Comparison of ENCODE assay signal across 17 cellular contexts in genomic region chr17:17385502-17385901, GRCh38.
DNase-seq lines count a peak whose midpoint lies in the region; ATAC-seq and TF ChIP-seq lines count a peak whose summit lies in the region.
"Had no signal": no experiment of that assay in that cellular context is flagged by ENCODE, and none has a peak within 500 bp of the region (broad histone marks: within the 10 kb centered on the region; RNA-seq: fewer than 3 reads in every experiment).

No MANE protein-coding gene starts in this region.

- no peak overlapping the region for H2BK120ac ChIP-seq in neuronal stem cell (ENCODE audit: low read depth, low read length)

- no peak overlapping the region for H2AK5ac ChIP-seq in neuronal stem cell (ENCODE audit: low read depth, low read length)

- no peak overlapping the region for H3K14ac ChIP-seq in neuronal stem cell (ENCODE audit: low read length)

- peak overlapping the region; percentile 49 for H2AFZ ChIP-seq in neuronal stem cell (ENCODE audit: low read length)

- no peak overlapping the region for H3K4me3 ChIP-seq in heart left ventricle
- no peak overlapping the region for H3K4me3 ChIP-seq in neuronal stem cell (ENCODE audit: low read length in 2 of 2)
- H3K4me3 ChIP-seq: esophagus muscularis mucosa, smooth muscle cell had no signal

- no peak for TF ChIP-seq CTCF in heart left ventricle (IDR thresholded peaks at IDR 0.05)

- no peak overlapping the region for H2BK12ac ChIP-seq in neuronal stem cell (ENCODE audit: low read length)

- H2BK5ac ChIP-seq in neuronal stem cell (ENCODE audit: low read length), result no peak overlapping the region

- H3K4me2 ChIP-seq in neuronal stem cell (ENCODE audit: insufficient read depth, low read length, poor library complexity, severe bottlenecking), result no peak overlapping the region
- H3K4me2 ChIP-seq: smooth muscle cell had no signal

- peak overlapping the region; percentile 35 for H2BK15ac ChIP-seq in neuronal stem cell (ENCODE audit: low read length)

- no peak overlapping the region for H3K9ac ChIP-seq in neuronal stem cell (ENCODE audit: low read depth, low read length, poor library complexity)

- intact Hi-C loops in heart left ventricle (cut with DNase I), result no loop called here

- no peak overlapping the region for H4K8ac ChIP-seq in neuronal stem cell (ENCODE audit: low read depth, low read length)

- H3K79me1 ChIP-seq in neuronal stem cell (ENCODE audit: low read depth, low read length), result peaks cover 3% of the 10 kb centered on the region

- H3K27me3 ChIP-seq in heart left ventricle, result no peaks in the 10 kb centered on the region
- peaks cover 0 to 1% (median 0%) of the 10 kb centered on the region in 3 experiments for H3K27me3 ChIP-seq in neuronal stem cell (ENCODE audit: control insufficient read depth in 3 of 3, insufficient read depth in 3 of 3, low read depth in 1 of 3, low read length in 3 of 3)

- peak in 2 of 4 donors; percentile 14 to 35 for ATAC-seq in heart left ventricle
- ATAC-seq in HG02571 (IDR thresholded peaks at IDR 0.05; ENCODE audit: unreplicated experiment), result no peak
- ATAC-seq: activated CD8-positive, alpha-beta T cell treated with anti-CD3 and anti-CD28 coated beads for 36 hours had no signal

- H3K27ac ChIP-seq in heart left ventricle, result peak overlapping the region in 8 of 12 donors; percentile 16 to 65 (median 45)
- H3K27ac ChIP-seq in neuronal stem cell (replicated peaks; ENCODE audit: low read length), result no peak overlapping the region

- H3K23ac ChIP-seq in neuronal stem cell (ENCODE audit: low read depth, low read length, poor library complexity), result no peak overlapping the region

- no peaks in the 10 kb centered on the region for H3K9me3 ChIP-seq in heart left ventricle
- no peaks in the 10 kb centered on the region for H3K9me3 ChIP-seq in neuronal stem cell (replicated peaks in 1 of 2; ENCODE audit: control insufficient read depth in 2 of 2, insufficient read depth in 1 of 2, low read depth in 1 of 2, low read length in 2 of 2)
- H3K9me3 ChIP-seq: esophagus muscularis mucosa had no signal

- H3K4me1 ChIP-seq in heart left ventricle, result peaks cover 0 to 12% (median 0%) of the 10 kb centered on the region in 12 donors
- peaks cover 10 to 24% of the 10 kb centered on the region in 2 donors for H3K4me1 ChIP-seq in neuronal stem cell (ENCODE audit: control insufficient read depth in 2 of 2, insufficient read depth in 1 of 2, low read depth in 1 of 2, low read length in 2 of 2)
- H3K4me1 ChIP-seq: esophagus muscularis mucosa had no signal

- H3K18ac ChIP-seq in neuronal stem cell (ENCODE audit: low read length), result peak overlapping the region; percentile 52

- TF ChIP-seq POLR2A in heart left ventricle (IDR thresholded peaks at IDR 0.05), result no peak

- H4K91ac ChIP-seq in neuronal stem cell (ENCODE audit: low read depth, low read length, poor library complexity), result no peak overlapping the region

- peak; percentile 64 for DNase-seq in D341Med (ENCODE audit: low spot score)
- DNase-seq in NCI-H524 treated with DMSO at 0.1 percent for 48 hours (lab: John Stamatoyannopoulos, UW), result peak; percentile 96
- peak in 3 of 5 donors; percentile 48 to 60 (median 53) for DNase-seq in heart left ventricle
- peak; percentile 8 for DNase-seq in neuronal stem cell (ENCODE audit: low spot score)
- no peak for DNase-seq in dermis blood vessel endothelial cell
- DNase-seq in DMS79 treated with DMSO at 0.1 percent for 48 hours (lab: John Stamatoyannopoulos, UW), result no peak
- no peak for DNase-seq in activated naive CD4-positive, alpha-beta T cell (lab: John Stamatoyannopoulos, UW)
- DNase-seq: activated CD8-positive, alpha-beta T cell treated with anti-CD3 and anti-CD28 coated beads for 36 hours; activated T-cell treated with anti-CD3 and anti-CD28 coated beads, Interleukin-2, amount 50 U/mL, for 48 hours; AML-193; GF-D8; islet precursor cell; NCI-H187 treated with DMSO at 0.1 percent for 48 hours; NCI-H774 had no signal

- H3K4ac ChIP-seq in neuronal stem cell (ENCODE audit: low read length), result no peak overlapping the region

- H3K36me3 ChIP-seq in heart left ventricle (no peaks in the 10 kb centered on the region), neuronal stem cell (replicated peaks in 1 of 2; ENCODE audit: control insufficient read depth in 2 of 2, insufficient read depth in 2 of 2, low read length in 2 of 2) (no peaks in the 10 kb centered on the region)
- H3K36me3 ChIP-seq: esophagus muscularis mucosa had no signal

- 63 to 74% (median 71%) methylated on average over 12 of the region's 12 CpGs for WGBS in heart left ventricle, 4 donors
- no CpG with 5 or more reads among the region's 12 CpGs for WGBS in neuronal stem cell (ENCODE audit: extremely low coverage in 2 of 2, insufficient read length in 2 of 2, insufficient replicate concordance in 1 of 2), 2 donors

Comparison
In these comparisons a context has a peak if more than half of its experiments do, and no peak if none do; other contexts are left out.
1. DNase-seq: peak in D341Med (single experiment), NCI-H524 treated with DMSO at 0.1 percent for 48 hours (single experiment), heart left ventricle (3 of 5) and neuronal stem cell (single experiment); none in dermis blood vessel endothelial cell (single experiment), DMS79 treated with DMSO at 0.1 percent for 48 hours (single experiment) and activated naive CD4-positive, alpha-beta T cell (0 of 4).